In genomic region chr3:12197475-12197874, GRCh38 we compare ENCODE assay signal across 16 cellular contexts. TPM values are rescaled to one million over a fixed set of nuclear protein-coding genes. Genes with fewer than 3 reads are reported as not detected.
A peak's percentile ranks its signal among the peaks of the same experiment; 100 is the strongest.
DNase-seq lines count a peak whose midpoint lies in the region; ATAC-seq, FAIRE-seq and TF ChIP-seq lines count a peak whose summit lies in the region.
"Had no signal": no experiment of that assay in that cellular context is flagged by ENCODE, and none has a peak within 500 bp of the region (broad histone marks: within the 10 kb centered on the region; RNA-seq: fewer than 3 reads in every experiment).

No MANE protein-coding gene starts in this region.

- no peak overlapping the region for H3K4me3 Mint-ChIP-seq in Calu3 (ENCODE audit: low read depth, unreplicated experiment)
- H3K4me3 Mint-ChIP-seq: effector memory CD8-positive, alpha-beta T cell had no signal

- no peaks in the 10 kb centered on the region for H3K27me3 Mint-ChIP-seq in Calu3 (ENCODE audit: unreplicated experiment)
- H3K27me3 Mint-ChIP-seq: effector memory CD8-positive, alpha-beta T cell had no signal

- CTCF ChIA-PET in A549 (lab: Yijun Ruan, JAX) = interaction anchor here (3.2 to 32.2 kb wide), 3 partner anchors 19 to 282 kb away, joined by 15 to 976 read pairs (median 239); partner anchors contain the start of gene TIMP4
- CTCF ChIA-PET in Calu3 (lab: Charles Lee) = no interaction called here

- ATAC-seq in A549 = no peak
- ATAC-seq in GM18907 (IDR thresholded peaks at IDR 0.05; ENCODE audit: unreplicated experiment) = peak; percentile 54
- ATAC-seq in HG02678 (IDR thresholded peaks at IDR 0.05; ENCODE audit: unreplicated experiment) = peak; percentile 48
- ATAC-seq in HG03469 (IDR thresholded peaks at IDR 0.05; ENCODE audit: unreplicated experiment) = peak; percentile 27
- ATAC-seq: effector memory CD8-positive, alpha-beta T cell had no signal

- no peak overlapping the region for H3K4me2 ChIP-seq in A549

- POLR2A ChIA-PET in A549 (lab: Yijun Ruan, JAX) = no interaction called here

- BruUV-seq in Calu3 (replicated peaks; lab: Mats Ljungman, UMichigan) = no TSS peak

- TF ChIP-seq CTCF in A549 (IDR thresholded peaks at IDR 0.05) (no peak), Calu3 (IDR thresholded peaks at IDR 0.05; ENCODE audit: unreplicated experiment) (no peak)

- H3K4me1 Mint-ChIP-seq in Calu3 (ENCODE audit: low read depth, unreplicated experiment) = peaks cover 51% of the 10 kb centered on the region

- H3K9me3 Mint-ChIP-seq in Calu3 (ENCODE audit: low read depth, unreplicated experiment) = no peaks in the 10 kb centered on the region
- H3K9me3 Mint-ChIP-seq: effector memory CD8-positive, alpha-beta T cell had no signal

- no peak overlapping the region for H3K27ac Mint-ChIP-seq in Calu3 (ENCODE audit: unreplicated experiment)
- H3K27ac Mint-ChIP-seq: effector memory CD8-positive, alpha-beta T cell had no signal

- TF ChIP-seq POLR2A in A549 (IDR thresholded peaks at IDR 0.05; ENCODE audit: low read length) = no peak

- no peak for DNase-seq in A549 (ENCODE audit: low read depth in 1 of 2, low spot score in 1 of 2)
- DNase-seq in mesenteric fat pad (ENCODE audit: low spot score) = no peak
- no peak for DNase-seq in inferior parietal cortex (ENCODE audit: extremely low spot score)
- DNase-seq in Calu3 = no peak
- DNase-seq in GOT3 (lab: John Stamatoyannopoulos, UW) = no peak
- DNase-seq: activated CD4-positive, alpha-beta T cell treated with anti-CD3 and anti-CD28 coated beads for 48 hours; effector memory CD8-positive, alpha-beta T cell; NCI-H1048; stimulated activated CD4-positive, alpha-beta T cell treated with anti-CD3 and anti-CD28 coated beads, Interleukin-15, amount 100 ng/mL, for 24 hours had no signal

- peaks cover 58% of the 10 kb centered on the region for H3K4me1 ChIP-seq in A549

- H3K9me3 ChIP-seq in A549 = no peaks in the 10 kb centered on the region

- H3K36me3 Mint-ChIP-seq in Calu3 (ENCODE audit: insufficient read depth, unreplicated experiment) = no peaks in the 10 kb centered on the region

- intact Hi-C loops in Calu3 (cut with micrococcal nuclease; ENCODE audit: unreplicated experiment) = loop anchor here (5.0 kb wide), 1 partner anchor 595 kb away; no protein-coding TSS in a partner anchor

- no peak for FAIRE-seq in A549 (lab: Jason Lieb, UNC)
- FAIRE-seq: bronchial epithelial cell, D721Med, frontal cortex, keratinocyte had no signal

- TF ChIP-seq RAD21 in A549 (conservative IDR thresholded peaks at IDR 0.05 in 1 of 2, IDR thresholded peaks at IDR 0.05 in 1 of 2) = no peak

- no peak overlapping the region for H3K4me3 ChIP-seq in A549

- no peak for TF ChIP-seq EP300 in A549 (IDR thresholded peaks at IDR 0.05)

- H3K27ac ChIP-seq in A549 = peak overlapping the region; percentile 60 to 94; a peak in 5 of 6 replicates

TF ChIP-seq in A549, 52 proteins besides CTCF, POLR2A, EP300 and RAD21:
- TF ChIP-seq ELK1 (IDR thresholded peaks at IDR 0.05; ENCODE audit: low read depth, low read length) = no peak
- TF ChIP-seq HES2 (IDR thresholded peaks at IDR 0.05) = no peak
- TF ChIP-seq BHLHE40 (IDR thresholded peaks at IDR 0.05; ENCODE audit: low read depth, low read length) = no peak
- no peak for TF ChIP-seq FOSL2 (IDR thresholded peaks at IDR 0.05)
- TF ChIP-seq FOSL2 (CRISPR knock-in tag; IDR thresholded peaks at IDR 0.05) = no peak

RNA-seq across cellular contexts. Expression of gene TIMP4, which starts 38.8 kb away (rescaled TPM):
- polyA plus RNA-seq in A549 (2011; rRNA removed) (16.0 and 21.2 TPM in 2 replicates), A549 (2017; fragmentation: RNase III; extraction: RNeasy Plus Mini Kit Qiagen cat#74134 plus additional on column Dnase treatment) (13.1 to 18.5 TPM (median 15.7 TPM) in 3 replicates)
- polyA plus RNA-seq in A549 (2012; cell fraction: cytosol; rRNA removed) = 6.5 and 8.5 TPM in 2 replicates
- 4.6 and 6.0 TPM in 2 replicates for polyA plus RNA-seq in A549 (2012; cell fraction: nucleus; rRNA removed)
- polyA minus RNA-seq in A549 (2011; rRNA and poly(A)+ RNA removed) = 27.4 and 28.2 TPM in 2 replicates
- total RNA-seq in mesenteric fat pad (280 TPM), Calu3 (2022) (0.22 and 0.28 TPM in 2 replicates)

Comparison
In these comparisons a context has a peak if more than half of its experiments do, and no peak if none do; other contexts are left out.
1. ATAC-seq: peak in GM18907 (single experiment), HG02678 (single experiment) and HG03469 (single experiment); none in A549 (0 of 2).
2. RNA of gene TIMP4, which starts 38.8 kb away (total RNA-seq): 280 TPM in mesenteric fat pad (single experiment); 0.22 to 0.28 TPM in Calu3; every median in the first group is over 100 times any median in the second.